Comparison of ENCODE assay signal across 1 cellular context in genomic region chr4:145280541-145280940, GRCh38.
TF ChIP-seq lines count a peak whose summit lies in the region.

No MANE protein-coding gene starts in this region.

TF ChIP-seq in GM12878, 131 proteins besides CTCF, POLR2A, EP300 and RAD21 (continued from another document):
- TF ChIP-seq CEBPZ (IDR thresholded peaks at IDR 0.05; ENCODE audit: low read depth, low read length) (no peak), SUPT20H (IDR thresholded peaks at IDR 0.05; ENCODE audit: borderline replicate concordance, control insufficient read depth, low read depth, low read length) (no peak)
